In genomic region chr3:71723452-71724170, GRCh38 we compare ENCODE assay signal across 8 cellular contexts. TPM values are rescaled to one million over a fixed set of nuclear protein-coding genes. Genes with fewer than 3 reads are reported as not detected.
A peak's percentile ranks its signal among the peaks of the same experiment; 100 is the strongest.
DNase-seq lines count a peak whose midpoint lies in the region; ATAC-seq and TF ChIP-seq lines count a peak whose summit lies in the region.

No MANE protein-coding gene starts in this region.

- no peak for TF ChIP-seq CTCF in Calu3 (IDR thresholded peaks at IDR 0.05; ENCODE audit: unreplicated experiment)
- no peak for TF ChIP-seq CTCF in natural killer cell (IDR thresholded peaks at IDR 0.05)
- no peak for TF ChIP-seq CTCF in smooth muscle cell (IDR thresholded peaks at IDR 0.05; ENCODE audit: borderline replicate concordance, insufficient read depth, poor library complexity, severe bottlenecking)

- peak overlapping the region; percentile 59 for H3K27ac Mint-ChIP-seq in Calu3 (ENCODE audit: unreplicated experiment)
- peak overlapping the region; percentile 89 for H3K27ac Mint-ChIP-seq in activated T-helper 2 cell treated with anti-CD3 and anti-CD28 coated beads, Interferon-gamma antibody, Interleukin-2, Interleukin-4, amounts not matched to agents 10 μg/mL and 5 μg/mL and 100 μg/mL, durations not matched to agents 14 hours and 24 hours and 36 hours
- peak overlapping the region; percentile 95 to 97 for H3K27ac Mint-ChIP-seq in natural killer cell

- no peaks in the 10 kb centered on the region for H4K20me1 ChIP-seq in smooth muscle cell (ENCODE audit: low read depth)

- no peaks in the 10 kb centered on the region for H3K79me2 ChIP-seq in smooth muscle cell (ENCODE audit: low read depth)

- peaks cover 50% of the 10 kb centered on the region for H3K27me3 ChIP-seq in smooth muscle cell (ENCODE audit: low read depth)

- H3K9me3 Mint-ChIP-seq in Calu3 (ENCODE audit: low read depth, unreplicated experiment) (no peaks in the 10 kb centered on the region), natural killer cell (no peaks in the 10 kb centered on the region)
- H3K9me3 Mint-ChIP-seq in activated T-helper 2 cell treated with anti-CD3 and anti-CD28 coated beads, Interferon-gamma antibody, Interleukin-2, Interleukin-4, amounts not matched to agents 10 μg/mL and 5 μg/mL and 100 μg/mL, durations not matched to agents 14 hours and 24 hours and 36 hours = no peaks in the 10 kb centered on the region

- 84% methylated on average over 6 of the region's 6 CpGs for WGBS in smooth muscle cell (ENCODE audit: low lambda C conversion rate)

- H3F3A ChIP-seq in smooth muscle cell (ENCODE audit: low read depth) = no peaks in the 10 kb centered on the region

- H3K4me3 Mint-ChIP-seq in Calu3 (ENCODE audit: low read depth, unreplicated experiment) (peak overlapping the region; percentile 76), natural killer cell (peak overlapping the region; percentile 100)
- peak overlapping the region; percentile 88 for H3K4me3 Mint-ChIP-seq in activated T-helper 2 cell treated with anti-CD3 and anti-CD28 coated beads, Interferon-gamma antibody, Interleukin-2, Interleukin-4, amounts not matched to agents 10 μg/mL and 5 μg/mL and 100 μg/mL, durations not matched to agents 14 hours and 24 hours and 36 hours (ENCODE audit: low read depth)

- intact Hi-C loops in Calu3 (cut with micrococcal nuclease; ENCODE audit: unreplicated experiment) (no loop called here), natural killer cell (cut with micrococcal nuclease) (loop anchor here (10.0 kb wide), 2 partner anchors 381 to 721 kb away; partner anchors contain the start of gene RYBP)
- intact Hi-C loops in activated T-helper 2 cell treated with anti-CD3 and anti-CD28 coated beads, Interferon-gamma antibody, Interleukin-2, Interleukin-4, amounts not matched to agents 10 μg/mL and 5 μg/mL and 100 μg/mL, durations not matched to agents 14 hours and 24 hours and 36 hours (cut with micrococcal nuclease) = loop anchor here (1.0 to 10.0 kb wide), 6 partner anchors 12 to 1124 kb away; partner anchors contain the start of gene SHQ1

- peaks cover 14% of the 10 kb centered on the region for H3K36me3 Mint-ChIP-seq in Calu3 (ENCODE audit: insufficient read depth, unreplicated experiment)
- H3K36me3 Mint-ChIP-seq in activated T-helper 2 cell treated with anti-CD3 and anti-CD28 coated beads, Interferon-gamma antibody, Interleukin-2, Interleukin-4, amounts not matched to agents 10 μg/mL and 5 μg/mL and 100 μg/mL, durations not matched to agents 14 hours and 24 hours and 36 hours (ENCODE audit: low read depth) = peaks cover 29% of the 10 kb centered on the region
- peaks cover 8% of the 10 kb centered on the region for H3K36me3 Mint-ChIP-seq in natural killer cell

- DNase-seq in Calu3 (no peak), natural killer cell (peak; percentile 33), NCI-H187 treated with DMSO at 0.1 percent for 48 hours (lab: John Stamatoyannopoulos, UW) (no peak), smooth muscle cell (lab: John Stamatoyannopoulos, UW; ENCODE audit: unreplicated experiment) (no peak)
- DNase-seq in activated T-helper 2 cell treated with anti-CD3 and anti-CD28 coated beads, Interferon-gamma antibody, Interleukin-2, Interleukin-4, amounts not matched to agents 10 μg/mL and 5 μg/mL and 100 μg/mL, durations not matched to agents 14 hours and 24 hours and 36 hours (ENCODE audit: low spot score) = peak; percentile 61

- H3K4me3 ChIP-seq in smooth muscle cell = no peak overlapping the region

- ATAC-seq in HG02938 (IDR thresholded peaks at IDR 0.05; ENCODE audit: unreplicated experiment) = peak; percentile 47
- ATAC-seq in natural killer cell = peak; percentile 59 to 71 (median 63)
- no peak for ATAC-seq in HG03095 (IDR thresholded peaks at IDR 0.05; ENCODE audit: unreplicated experiment)
- ATAC-seq in HG02623 (IDR thresholded peaks at IDR 0.05; ENCODE audit: unreplicated experiment) = no peak

- H3K9ac ChIP-seq in smooth muscle cell (ENCODE audit: low read depth) = no peak overlapping the region

- CTCF ChIA-PET in Calu3 (lab: Charles Lee) = no interaction called here

- no peak overlapping the region for H3K4me2 ChIP-seq in smooth muscle cell

- H3K4me1 Mint-ChIP-seq in Calu3 (ENCODE audit: low read depth, unreplicated experiment) = no peaks in the 10 kb centered on the region
- H3K4me1 Mint-ChIP-seq in activated T-helper 2 cell treated with anti-CD3 and anti-CD28 coated beads, Interferon-gamma antibody, Interleukin-2, Interleukin-4, amounts not matched to agents 10 μg/mL and 5 μg/mL and 100 μg/mL, durations not matched to agents 14 hours and 24 hours and 36 hours (ENCODE audit: low read depth) = peaks cover 67% of the 10 kb centered on the region
- peaks cover 67 to 69% of the 10 kb centered on the region in 2 donors for H3K4me1 Mint-ChIP-seq in natural killer cell

- H3K9me3 ChIP-seq in smooth muscle cell (replicated peaks; ENCODE audit: low read depth) = no peaks in the 10 kb centered on the region

- TSS peak; percentile 57 for BruUV-seq in Calu3 (replicated peaks; lab: Mats Ljungman, UMichigan)

- no peak overlapping the region for H3K27ac ChIP-seq in smooth muscle cell (ENCODE audit: low read depth)

- H3K36me3 ChIP-seq in smooth muscle cell (ENCODE audit: low read depth) = no peaks in the 10 kb centered on the region

- no peak overlapping the region for H2AFZ ChIP-seq in smooth muscle cell (ENCODE audit: low read depth)

- H3K27me3 Mint-ChIP-seq in Calu3 (ENCODE audit: unreplicated experiment) (peaks cover 18% of the 10 kb centered on the region), natural killer cell (ENCODE audit: low read depth in 2 of 2) (no peaks in the 10 kb centered on the region)
- peaks cover 2% of the 10 kb centered on the region for H3K27me3 Mint-ChIP-seq in activated T-helper 2 cell treated with anti-CD3 and anti-CD28 coated beads, Interferon-gamma antibody, Interleukin-2, Interleukin-4, amounts not matched to agents 10 μg/mL and 5 μg/mL and 100 μg/mL, durations not matched to agents 14 hours and 24 hours and 36 hours (ENCODE audit: low read depth)

- peaks cover 5% of the 10 kb centered on the region for H3K4me1 ChIP-seq in smooth muscle cell (ENCODE audit: low read depth)

RNA-seq across cellular contexts. Expression of gene EIF4E3, which starts 1.6 kb away (rescaled TPM):
- total RNA-seq in Calu3 (2022) (8.7 and 10.9 TPM in 2 replicates), natural killer cell (10 to 100 TPM; 44.9 to 52.2 (median 46.7) TPM), smooth muscle cell (2.2 and 3.5 TPM in 2 replicates)
- 17.3 and 17.9 TPM in 2 replicates for total RNA-seq in activated T-helper 2 cell treated with anti-CD3 and anti-CD28 coated beads, Interferon-gamma antibody, Interleukin-2, Interleukin-4, amounts not matched to agents 10 μg/mL and 5 μg/mL and 100 μg/mL, durations not matched to agents 14 hours and 24 hours and 36 hours
- polyA plus RNA-seq in smooth muscle cell = 2.3 and 2.8 TPM in 2 replicates

RNA-seq across cellular contexts. Expression of gene GPR27, which starts 30.0 kb away (rescaled TPM):
- total RNA-seq in Calu3 (2022) (0.71 and 1.0 TPM in 2 replicates), natural killer cell (1 to 10 TPM in 1 of 3 donors, under 1 TPM in 1, not detected in 1; 0.14 to 2.8 TPM), smooth muscle cell (0.40 and 1.2 TPM in 2 replicates)
- total RNA-seq in activated T-helper 2 cell treated with anti-CD3 and anti-CD28 coated beads, Interferon-gamma antibody, Interleukin-2, Interleukin-4, amounts not matched to agents 10 μg/mL and 5 μg/mL and 100 μg/mL, durations not matched to agents 14 hours and 24 hours and 36 hours = 0.62 and 0.94 TPM in 2 replicates
- 0.50 and 0.83 TPM in 2 replicates for polyA plus RNA-seq in smooth muscle cell

Comparison
In these comparisons a context has a peak if more than half of its experiments do, and no peak if none do; other contexts are left out.
1. DNase-seq: peak in activated T-helper 2 cell treated with anti-CD3 and anti-CD28 coated beads, Interferon-gamma antibody, Interleukin-2, Interleukin-4, amounts not matched to agents 10 μg/mL and 5 μg/mL and 100 μg/mL, durations not matched to agents 14 hours and 24 hours and 36 hours (single experiment) and natural killer cell (single experiment); none in Calu3 (single experiment), NCI-H187 treated with DMSO at 0.1 percent for 48 hours (single experiment) and smooth muscle cell (single experiment).
2. ATAC-seq: peak in HG02938 (single experiment) and natural killer cell (3 of 3); none in HG03095 (single experiment) and HG02623 (single experiment).
3. Peak in every context shown above with its lines, with median percentiles within 50 percentile points of each other: H3K27ac Mint-ChIP-seq and H3K4me3 Mint-ChIP-seq.